In the genomic region with DNA sequence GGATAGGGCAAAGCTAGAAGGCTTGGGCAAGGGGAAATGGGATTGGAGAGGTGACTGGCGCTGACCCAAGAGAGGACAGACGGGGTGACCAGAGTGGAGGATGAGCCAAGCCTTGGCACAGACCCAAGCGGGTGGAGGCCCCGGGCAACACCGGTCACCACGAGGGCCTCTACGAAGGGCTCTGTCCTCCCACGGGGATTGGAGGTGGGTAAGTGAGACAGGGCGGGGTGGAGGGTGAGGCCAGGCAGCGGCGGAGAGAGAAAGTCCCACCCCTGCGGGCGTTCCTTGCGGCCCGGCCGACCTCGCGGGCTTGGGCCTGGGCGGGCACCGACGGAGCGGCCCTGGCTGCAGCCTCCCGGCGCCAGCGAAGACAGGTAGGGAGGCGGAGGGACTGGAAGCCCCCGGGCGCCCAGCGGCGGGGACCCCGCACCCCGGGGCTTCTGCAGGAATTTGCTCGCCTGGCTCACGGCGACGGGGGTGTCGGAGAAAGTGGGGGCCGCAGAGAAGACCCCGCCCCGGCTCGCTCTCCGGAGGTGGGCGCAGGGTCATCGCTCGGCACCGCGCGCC, we compare ENCODE assay signal across 1 cellular context.
TF ChIP-seq lines count a peak whose summit lies in the region.

A gene with protein sequence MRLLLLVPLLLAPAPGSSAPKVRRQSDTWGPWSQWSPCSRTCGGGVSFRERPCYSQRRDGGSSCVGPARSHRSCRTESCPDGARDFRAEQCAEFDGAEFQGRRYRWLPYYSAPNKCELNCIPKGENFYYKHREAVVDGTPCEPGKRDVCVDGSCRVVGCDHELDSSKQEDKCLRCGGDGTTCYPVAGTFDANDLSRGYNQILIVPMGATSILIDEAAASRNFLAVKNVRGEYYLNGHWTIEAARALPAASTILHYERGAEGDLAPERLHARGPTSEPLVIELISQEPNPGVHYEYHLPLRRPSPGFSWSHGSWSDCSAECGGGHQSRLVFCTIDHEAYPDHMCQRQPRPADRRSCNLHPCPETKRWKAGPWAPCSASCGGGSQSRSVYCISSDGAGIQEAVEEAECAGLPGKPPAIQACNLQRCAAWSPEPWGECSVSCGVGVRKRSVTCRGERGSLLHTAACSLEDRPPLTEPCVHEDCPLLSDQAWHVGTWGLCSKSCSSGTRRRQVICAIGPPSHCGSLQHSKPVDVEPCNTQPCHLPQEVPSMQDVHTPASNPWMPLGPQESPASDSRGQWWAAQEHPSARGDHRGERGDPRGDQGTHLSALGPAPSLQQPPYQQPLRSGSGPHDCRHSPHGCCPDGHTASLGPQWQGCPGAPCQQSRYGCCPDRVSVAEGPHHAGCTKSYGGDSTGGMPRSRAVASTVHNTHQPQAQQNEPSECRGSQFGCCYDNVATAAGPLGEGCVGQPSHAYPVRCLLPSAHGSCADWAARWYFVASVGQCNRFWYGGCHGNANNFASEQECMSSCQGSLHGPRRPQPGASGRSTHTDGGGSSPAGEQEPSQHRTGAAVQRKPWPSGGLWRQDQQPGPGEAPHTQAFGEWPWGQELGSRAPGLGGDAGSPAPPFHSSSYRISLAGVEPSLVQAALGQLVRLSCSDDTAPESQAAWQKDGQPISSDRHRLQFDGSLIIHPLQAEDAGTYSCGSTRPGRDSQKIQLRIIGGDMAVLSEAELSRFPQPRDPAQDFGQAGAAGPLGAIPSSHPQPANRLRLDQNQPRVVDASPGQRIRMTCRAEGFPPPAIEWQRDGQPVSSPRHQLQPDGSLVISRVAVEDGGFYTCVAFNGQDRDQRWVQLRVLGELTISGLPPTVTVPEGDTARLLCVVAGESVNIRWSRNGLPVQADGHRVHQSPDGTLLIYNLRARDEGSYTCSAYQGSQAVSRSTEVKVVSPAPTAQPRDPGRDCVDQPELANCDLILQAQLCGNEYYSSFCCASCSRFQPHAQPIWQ (plus strand): TSS at position 288 of the 567 bp plus-strand sequence. CDS start 2,273 bp downstream, outside the sequence.

TF ChIP-seq in K562, 482 proteins besides CTCF, POLR2A, EP300 and RAD21:
- TF ChIP-seq, protein P1, sequence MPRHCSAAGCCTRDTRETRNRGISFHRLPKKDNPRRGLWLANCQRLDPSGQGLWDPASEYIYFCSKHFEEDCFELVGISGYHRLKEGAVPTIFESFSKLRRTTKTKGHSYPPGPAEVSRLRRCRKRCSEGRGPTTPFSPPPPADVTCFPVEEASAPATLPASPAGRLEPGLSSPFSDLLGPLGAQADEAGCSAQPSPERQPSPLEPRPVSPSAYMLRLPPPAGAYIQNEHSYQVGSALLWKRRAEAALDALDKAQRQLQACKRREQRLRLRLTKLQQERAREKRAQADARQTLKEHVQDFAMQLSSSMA (CRISPR knock-in tag; IDR thresholded peaks at IDR 0.05): no peak
- no peak for TF ChIP-seq RCOR1 (IDR thresholded peaks at IDR 0.05; ENCODE audit: borderline replicate concordance in 1 of 2, low read depth in 2 of 2, low read length in 2 of 2)
- peak; percentile 47; the same call in 1 of the 2 replicates for TF ChIP-seq NFIC (IDR thresholded peaks at IDR 0.05)
- TF ChIP-seq, protein P2, sequence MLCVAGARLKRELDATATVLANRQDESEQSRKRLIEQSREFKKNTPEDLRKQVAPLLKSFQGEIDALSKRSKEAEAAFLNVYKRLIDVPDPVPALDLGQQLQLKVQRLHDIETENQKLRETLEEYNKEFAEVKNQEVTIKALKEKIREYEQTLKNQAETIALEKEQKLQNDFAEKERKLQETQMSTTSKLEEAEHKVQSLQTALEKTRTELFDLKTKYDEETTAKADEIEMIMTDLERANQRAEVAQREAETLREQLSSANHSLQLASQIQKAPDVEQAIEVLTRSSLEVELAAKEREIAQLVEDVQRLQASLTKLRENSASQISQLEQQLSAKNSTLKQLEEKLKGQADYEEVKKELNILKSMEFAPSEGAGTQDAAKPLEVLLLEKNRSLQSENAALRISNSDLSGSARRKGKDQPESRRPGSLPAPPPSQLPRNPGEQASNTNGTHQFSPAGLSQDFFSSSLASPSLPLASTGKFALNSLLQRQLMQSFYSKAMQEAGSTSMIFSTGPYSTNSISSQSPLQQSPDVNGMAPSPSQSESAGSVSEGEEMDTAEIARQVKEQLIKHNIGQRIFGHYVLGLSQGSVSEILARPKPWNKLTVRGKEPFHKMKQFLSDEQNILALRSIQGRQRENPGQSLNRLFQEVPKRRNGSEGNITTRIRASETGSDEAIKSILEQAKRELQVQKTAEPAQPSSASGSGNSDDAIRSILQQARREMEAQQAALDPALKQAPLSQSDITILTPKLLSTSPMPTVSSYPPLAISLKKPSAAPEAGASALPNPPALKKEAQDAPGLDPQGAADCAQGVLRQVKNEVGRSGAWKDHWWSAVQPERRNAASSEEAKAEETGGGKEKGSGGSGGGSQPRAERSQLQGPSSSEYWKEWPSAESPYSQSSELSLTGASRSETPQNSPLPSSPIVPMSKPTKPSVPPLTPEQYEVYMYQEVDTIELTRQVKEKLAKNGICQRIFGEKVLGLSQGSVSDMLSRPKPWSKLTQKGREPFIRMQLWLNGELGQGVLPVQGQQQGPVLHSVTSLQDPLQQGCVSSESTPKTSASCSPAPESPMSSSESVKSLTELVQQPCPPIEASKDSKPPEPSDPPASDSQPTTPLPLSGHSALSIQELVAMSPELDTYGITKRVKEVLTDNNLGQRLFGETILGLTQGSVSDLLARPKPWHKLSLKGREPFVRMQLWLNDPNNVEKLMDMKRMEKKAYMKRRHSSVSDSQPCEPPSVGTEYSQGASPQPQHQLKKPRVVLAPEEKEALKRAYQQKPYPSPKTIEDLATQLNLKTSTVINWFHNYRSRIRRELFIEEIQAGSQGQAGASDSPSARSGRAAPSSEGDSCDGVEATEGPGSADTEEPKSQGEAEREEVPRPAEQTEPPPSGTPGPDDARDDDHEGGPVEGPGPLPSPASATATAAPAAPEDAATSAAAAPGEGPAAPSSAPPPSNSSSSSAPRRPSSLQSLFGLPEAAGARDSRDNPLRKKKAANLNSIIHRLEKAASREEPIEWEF (CRISPR knock-in tag; IDR thresholded peaks at IDR 0.05): no peak
- no peak for TF ChIP-seq NCOA4 (IDR thresholded peaks at IDR 0.05; ENCODE audit: partially characterized antibody)
